ENCODE assay signal across 25 cellular contexts in genomic region chr2:233174131-233174530, GRCh38.
"Had no signal": no experiment of that assay in that cellular context is flagged by ENCODE, and none has a peak within 500 bp of the region (broad histone marks: within the 10 kb centered on the region; RNA-seq: fewer than 3 reads in every experiment).

No MANE protein-coding gene starts in this region.

- ATAC-seq: gastroesophageal sphincter; left colon; left ventricle myocardium superior; lower lobe of right lung; natural killer cell; sciatic nerve; stimulated activated naive CD8-positive, alpha-beta T cell treated with anti-CD3 and anti-CD28 coated beads, Interleukin-15, amount 100 ng/mL, for 72 hours had no signal

- DNase-seq: colonic mucosa; effector CD8-positive, alpha-beta T cell; endodermal cell; foreskin fibroblast; heart left ventricle; left colon; left ventricle myocardium superior; lower lobe of right lung; natural killer cell; occipital lobe; ovary; stimulated activated CD4-positive, alpha-beta T cell treated with anti-CD3 and anti-CD28 coated beads, Interleukin-12 subunit alpha, Interleukin-12 subunit beta, amount 100 ng/mL, for 4 hours; stimulated activated CD4-positive, alpha-beta T cell treated with anti-CD3 and anti-CD28 coated beads, Interleukin-1b, Interleukin-23, amount 100 ng/mL, for 48 hours; stimulated activated CD4-positive, alpha-beta T cell treated with anti-CD3 and anti-CD28 coated beads, Interleukin-4, amount 100 ng/mL, for 1 hour; stimulated activated CD8-positive, alpha-beta memory T cell treated with anti-CD3 and anti-CD28 coated beads, Interleukin-4, amount 100 ng/mL, for 48 hours; stimulated activated naive CD4-positive, alpha-beta T cell; stimulated activated naive CD8-positive, alpha-beta T cell treated with anti-CD3 and anti-CD28 coated beads, Interleukin-15, amount 100 ng/mL, for 72 hours; transverse colon had no signal

- H3K4me3 ChIP-seq: colonic mucosa, esophagus muscularis mucosa, gastroesophageal sphincter, heart left ventricle, hepatocyte, lower lobe of right lung, ovary, smooth muscle cell, suprapubic skin, transverse colon, vagina had no signal
